19 cellular contexts compared by ENCODE assay signal in genomic region chr6:3755637-3756515, GRCh38. TPM values are rescaled to one million over a fixed set of nuclear protein-coding genes. Genes with fewer than 3 reads are reported as not detected.
A peak's percentile ranks its signal among the peaks of the same experiment; 100 is the strongest.
DNase-seq lines count a peak whose midpoint lies in the region; ATAC-seq, FAIRE-seq and TF ChIP-seq lines count a peak whose summit lies in the region.
"Had no signal": no experiment of that assay in that cellular context is flagged by ENCODE, and none has a peak within 500 bp of the region (broad histone marks: within the 10 kb centered on the region; RNA-seq: fewer than 3 reads in every experiment).

No MANE protein-coding gene starts in this region.

- no peaks in the 10 kb centered on the region for H3K4me1 Mint-ChIP-seq in Caco-2 (ENCODE audit: low read depth, unreplicated experiment)

- in situ Hi-C loops in K562 (cut with MboI): no loop called here

- H3K9ac ChIP-seq in ES-I3 (ENCODE audit: low read depth, low read length): peak overlapping the region; percentile 8; the same call in 1 of the 2 replicates
- no peak overlapping the region for H3K9ac ChIP-seq in K562 (ENCODE audit: insufficient read depth in 1 of 2, low read depth in 2 of 2, low read length in 2 of 2)
- H3K9ac ChIP-seq in parathyroid adenoma: no peak overlapping the region

- H3K79me2 ChIP-seq in K562 (ENCODE audit: control insufficient read depth, insufficient read depth, low read length) (no peaks in the 10 kb centered on the region), parathyroid adenoma (no peaks in the 10 kb centered on the region)

- no peaks in the 10 kb centered on the region for H3K36me3 Mint-ChIP-seq in Caco-2 (ENCODE audit: insufficient read depth, unreplicated experiment)

- peak; percentile 96 for DNase-seq in NCI-H2029 (lab: John Stamatoyannopoulos, UW)
- no peak for DNase-seq in K562 (ENCODE audit: extremely low read depth in 1 of 4, low spot score in 3 of 4)
- no peak for DNase-seq in Caco-2
- DNase-seq in A673 (ENCODE audit: low spot score): no peak
- no peak for DNase-seq in NOMO-1 treated with dmso at 0.1 percent for 144 hours (lab: John Stamatoyannopoulos, UW; ENCODE audit: unreplicated experiment)
- no peak for DNase-seq in AG20443 (ENCODE audit: low spot score)
- DNase-seq: activated CD4-positive, alpha-beta T cell treated with anti-CD3 and anti-CD28 coated beads for 36 hours; activated T-cell treated with anti-CD3 and anti-CD28 coated beads, Interleukin-2, amount 50 U/mL, for 4 hours; C1 segment of cervical spinal cord; GF-D8; left cardiac atrium; NCI-H446; sigmoid colon; stimulated activated naive CD4-positive, alpha-beta T cell treated with Interleukin-2 at 50 U/mL for 16 hours; T-helper 17 cell had no signal

- no peak for TF ChIP-seq POLR2A in K562 (conservative IDR thresholded peaks at IDR 0.05)

- BruUV-seq in K562 (replicated peaks; lab: Mats Ljungman, UMichigan): no TSS peak
- BruUV-seq in Caco-2 (replicated peaks; lab: Mats Ljungman, UMichigan): no TSS peak
- BruUV-seq in A673 (replicated peaks; lab: Mats Ljungman, UMichigan): no TSS peak

- no peak overlapping the region for H3K4me3 Mint-ChIP-seq in Caco-2 (ENCODE audit: unreplicated experiment)
- H3K4me3 Mint-ChIP-seq: activated CD4-positive, alpha-beta T cell treated with anti-CD3 and anti-CD28 coated beads for 36 hours; activated T-cell treated with anti-CD3 and anti-CD28 coated beads, Interleukin-2, amount 50 U/mL, for 4 hours; T-helper 17 cell had no signal

- CTCF ChIA-PET in K562 (lab: Yijun Ruan, JAX; ENCODE audit: low intra/inter-chr PET ratio): no interaction called here
- CTCF ChIA-PET in Caco-2 (lab: Charles Lee): interaction anchor here (0.6 kb wide), 1 partner anchor 702 kb away, joined by 5 read pairs; no protein-coding TSS in a partner anchor
- CTCF ChIA-PET in A673 (lab: Charles Lee): no interaction called here

- H3K4me1 ChIP-seq in ES-I3 (ENCODE audit: insufficient read depth, low read length) (peaks cover 29% of the 10 kb centered on the region), K562 (replicated peaks in 1 of 2; ENCODE audit: control insufficient read depth in 2 of 2, insufficient read depth in 2 of 2, low read length in 2 of 2) (peaks cover 0 to 20% of the 10 kb centered on the region in 2 experiments; a peak in 4 of 5 replicates), parathyroid adenoma (no peaks in the 10 kb centered on the region), Caco-2 (no peaks in the 10 kb centered on the region), A673 (ENCODE audit: insufficient read depth, low read length, poor library complexity, severe bottlenecking) (peaks cover 4% of the 10 kb centered on the region)

- POLR2A ChIA-PET in K562 (lab: Yijun Ruan, JAX): interaction anchor here (0.8 to 0.9 kb wide), 3 partner anchors 10 to 162 kb away, joined by 3 read pairs; no protein-coding TSS in a partner anchor
- POLR2A ChIA-PET in Caco-2 (lab: Charles Lee): no interaction called here
- POLR2A ChIA-PET in A673 (lab: Charles Lee; ENCODE audit: low non-redundant PET): no interaction called here

- H3K36me3 ChIP-seq in ES-I3 (ENCODE audit: insufficient read depth, low read length) (no peaks in the 10 kb centered on the region), K562 (ENCODE audit: control insufficient read depth, insufficient read depth, low read length) (no peaks in the 10 kb centered on the region), parathyroid adenoma (ENCODE audit: control insufficient read depth, insufficient read depth, low read length) (no peaks in the 10 kb centered on the region), Caco-2 (ENCODE audit: control insufficient read depth, insufficient read depth, low read length) (no peaks in the 10 kb centered on the region), A673 (ENCODE audit: insufficient read depth, low read length, poor library complexity, severe bottlenecking) (no peaks in the 10 kb centered on the region)
- H3K36me3 ChIP-seq: sigmoid colon had no signal

- no peaks in the 10 kb centered on the region for H3K27me3 Mint-ChIP-seq in Caco-2 (ENCODE audit: insufficient read depth, unreplicated experiment)

- H4K20me1 ChIP-seq in K562 (replicated peaks; ENCODE audit: control insufficient read depth, insufficient read depth, low read length): no peaks in the 10 kb centered on the region

- no peak for TF ChIP-seq RAD21 in K562 (CRISPR knock-in tag; conservative IDR thresholded peaks at IDR 0.05 in 1 of 2, IDR thresholded peaks at IDR 0.05 in 1 of 2)

- H3K27ac Mint-ChIP-seq in Caco-2 (ENCODE audit: unreplicated experiment): no peak overlapping the region
- H3K27ac Mint-ChIP-seq: activated CD4-positive, alpha-beta T cell treated with anti-CD3 and anti-CD28 coated beads for 36 hours; T-helper 17 cell had no signal

- intact Hi-C loops in K562 (cut with micrococcal nuclease) (no loop called here), Caco-2 (cut with micrococcal nuclease; ENCODE audit: unreplicated experiment) (no loop called here), A673 (cut with micrococcal nuclease; ENCODE audit: unreplicated experiment) (no loop called here)

- H3K27me3 ChIP-seq in K562 (ENCODE audit: control insufficient read depth in 2 of 2, insufficient read depth in 2 of 2, low read length in 2 of 2) (peaks cover 27 to 35% of the 10 kb centered on the region in 2 experiments; a peak in 4 of 5 replicates), parathyroid adenoma (ENCODE audit: control insufficient read depth, insufficient read depth, low read length) (no peaks in the 10 kb centered on the region), Caco-2 (replicated peaks; ENCODE audit: control insufficient read depth, insufficient read depth, low read length) (no peaks in the 10 kb centered on the region), A673 (replicated peaks; ENCODE audit: insufficient read depth, low read depth, low read length, poor library complexity) (no peaks in the 10 kb centered on the region)
- H3K27me3 ChIP-seq: sigmoid colon had no signal

- no peaks in the 10 kb centered on the region for H3K9me3 ChIP-seq in ES-I3 (ENCODE audit: control insufficient read depth, insufficient read depth, low read length)
- H3K9me3 ChIP-seq in K562 (replicated peaks; ENCODE audit: control insufficient read depth, insufficient read depth, low read depth, low read length): no peaks in the 10 kb centered on the region
- H3K9me3 ChIP-seq in parathyroid adenoma (ENCODE audit: control insufficient read depth, low read length): no peaks in the 10 kb centered on the region
- no peaks in the 10 kb centered on the region for H3K9me3 ChIP-seq in Caco-2
- no peaks in the 10 kb centered on the region for H3K9me3 ChIP-seq in A673 (ENCODE audit: low read depth, low read length, poor library complexity, severe bottlenecking)
- H3K9me3 ChIP-seq: sigmoid colon had no signal

- no peak for FAIRE-seq in K562 (lab: Jason Lieb, UNC)
- FAIRE-seq: GM19239 had no signal

- H3K27ac ChIP-seq in K562 (ENCODE audit: extremely low read depth, low read depth, low read length): no peak overlapping the region
- no peak overlapping the region for H3K27ac ChIP-seq in parathyroid adenoma
- no peak overlapping the region for H3K27ac ChIP-seq in A673 (ENCODE audit: low read depth, low read length, poor library complexity, severe bottlenecking)
- H3K27ac ChIP-seq: epithelial cell of prostate, sigmoid colon had no signal

- no peaks in the 10 kb centered on the region for H3K9me1 ChIP-seq in K562 (ENCODE audit: control insufficient read depth, insufficient read depth, low read length)

- no peak for TF ChIP-seq EP300 in K562 (IDR thresholded peaks at IDR 0.05; ENCODE audit: low read length)

- H3K9me3 Mint-ChIP-seq in Caco-2 (ENCODE audit: unreplicated experiment): no peaks in the 10 kb centered on the region
- H3K9me3 Mint-ChIP-seq: activated T-cell treated with anti-CD3 and anti-CD28 coated beads, Interleukin-2, amount 50 U/mL, for 4 hours had no signal

- H2AFZ ChIP-seq in K562 (ENCODE audit: low read depth, low read length) (no peak overlapping the region), parathyroid adenoma (peak overlapping the region; percentile 4)

- H3K4me2 ChIP-seq in K562 (ENCODE audit: insufficient read depth, low read length) (no peak overlapping the region), parathyroid adenoma (ENCODE audit: low read length) (no peak overlapping the region)

- H3K4me3 ChIP-seq in K562: no peak overlapping the region
- H3K4me3 ChIP-seq in parathyroid adenoma (ENCODE audit: low read depth, low read length): no peak overlapping the region
- H3K4me3 ChIP-seq in Caco-2 (ENCODE audit: low read depth, low read length): no peak overlapping the region
- no peak overlapping the region for H3K4me3 ChIP-seq in A673 (ENCODE audit: low read depth, low read length, poor library complexity, severe bottlenecking)
- H3K4me3 ChIP-seq: sigmoid colon had no signal

- WGBS in K562 (ENCODE audit: insufficient coverage, low coverage, missing lambda C conversion rate): 6% methylated on average over 11 of the region's 11 CpGs

- ATAC-seq in K562: no peak
- ATAC-seq: activated CD4-positive, alpha-beta T cell treated with anti-CD3 and anti-CD28 coated beads for 36 hours; activated T-cell treated with anti-CD3 and anti-CD28 coated beads, Interleukin-2, amount 50 U/mL, for 4 hours; left cardiac atrium; T-helper 17 cell had no signal

- no peak for TF ChIP-seq CTCF in K562 (IDR thresholded peaks at IDR 0.05 in 2 of 3, conservative IDR thresholded peaks at IDR 0.05 in 1 of 3; ENCODE audit: insufficient read depth in 2 of 3, low read depth in 1 of 3, low read length in 3 of 3)
- no peak for TF ChIP-seq CTCF in parathyroid adenoma (IDR thresholded peaks at IDR 0.05)
- no peak for TF ChIP-seq CTCF in Caco-2 (IDR thresholded peaks at IDR 0.05; ENCODE audit: insufficient read depth in 1 of 2, low read depth in 1 of 2, low read length in 1 of 2, severe bottlenecking in 1 of 2, unreplicated experiment in 1 of 2)
- no peak for TF ChIP-seq CTCF in A673 (conservative IDR thresholded peaks at IDR 0.05; ENCODE audit: low read depth, low read length)

RNA-seq across cellular contexts. Expression of gene PXDC1, which starts 4.4 kb away (rescaled TPM):
- not detected in 2 replicates for total RNA-seq in K562 (2011; cell fraction: chromatin; rRNA removed; ENCODE audit: low replicate concordance)
- total RNA-seq in K562 (2011; cell fraction: nucleolus; rRNA removed): 0.17 TPM in 1 of 2 replicates, not detected in the other
- not detected in 2 replicates for total RNA-seq in K562 (2011; cell fraction: nucleoplasm; rRNA removed)
- total RNA-seq in K562 (2014; rRNA removed): 0.08 TPM in 1 of 2 replicates, not detected in the other
- total RNA-seq in K562 (2014; rRNA removed; fragmentation: Illumina TruSeq; extraction: Trizol): not detected in 2 replicates
- 0.11 TPM in 1 of 2 replicates, not detected in the other for total RNA-seq in K562 (2015; rRNA removed; fragmentation: Illumina TruSeq; extraction: Trizol)
- total RNA-seq in K562 (2021): 0.20 and 0.33 TPM in 2 replicates
- 0.08 and 0.22 TPM in 2 replicates for polyA plus RNA-seq in K562 (2011; rRNA removed)
- polyA plus RNA-seq in K562 (2011; cell fraction: cytosol; rRNA removed): 0.24 TPM in 1 of 2 replicates, not detected in the other
- polyA plus RNA-seq in K562 (2011; cell fraction: nucleus; rRNA removed): 0.31 TPM in 1 of 2 replicates, not detected in the other
- polyA plus RNA-seq in K562 (2012): 0.12 and 0.47 TPM in 2 replicates
- 0.08 and 0.10 TPM in 2 replicates for polyA plus RNA-seq in K562 (2014; fragmentation: Illumina TruSeq; extraction: Trizol)
- polyA plus RNA-seq in K562 (2014; fragmentation: Nextera tagmentation; extraction: Ambion mirVana): not detected
- 0.09 and 0.12 TPM in 2 replicates for polyA plus RNA-seq in K562 (2014; rRNA removed)
- not detected in 2 replicates for polyA minus RNA-seq in K562 (2011; rRNA and poly(A)+ RNA removed)
- polyA minus RNA-seq in K562 (2011; cell fraction: cytosol; rRNA and poly(A)+ RNA removed): not detected in 2 replicates
- polyA minus RNA-seq in K562 (2011; cell fraction: nucleus; rRNA and poly(A)+ RNA removed): 0.27 TPM in 1 of 2 replicates, not detected in the other
- total RNA-seq in Caco-2 (2022): 36.9 and 42.9 TPM in 2 replicates
- 5.2 and 7.1 TPM in 2 replicates for total RNA-seq in A673 (2021)
